16 cellular contexts compared by ENCODE assay signal in genomic region chr15:76753131-76753530, GRCh38.
DNase-seq lines count a peak whose midpoint lies in the region; ATAC-seq lines count a peak whose summit lies in the region.
"Had no signal": no experiment of that assay in that cellular context is flagged by ENCODE, and none has a peak within 500 bp of the region (broad histone marks: within the 10 kb centered on the region; RNA-seq: fewer than 3 reads in every experiment).

No MANE protein-coding gene starts in this region.

- DNase-seq in activated T-cell treated with anti-CD3 and anti-CD28 coated beads, Interleukin-2, amount 50 U/mL, for 24 hours = no peak
- DNase-seq in activated T-cell treated with anti-CD3 and anti-CD28 coated beads, Interleukin-2, amount 50 U/mL, for 48 hours = no peak
- peak; percentile 47 to 58 for DNase-seq in NCI-H526 (lab: John Stamatoyannopoulos, UW)
- DNase-seq in SK-MEL-5 (ENCODE audit: low read depth, low spot score) = peak; percentile 90
- DNase-seq in NCI-H345 (lab: John Stamatoyannopoulos, UW) = no peak
- DNase-seq in activated CD8-positive, alpha-beta memory T cell treated with anti-CD3 and anti-CD28 coated beads for 24 hours = no peak
- DNase-seq: Calu3; CD4-positive, alpha-beta memory T cell; DMS79 treated with DMSO at 0.1 percent for 48 hours; GF-D8; GOT3; H7 had no signal

- in situ Hi-C loops in SK-MEL-5 (cut with HindIII; ENCODE audit: low pct_unique_long_range_greater_than_20kb, low sequenced_read_pairs) = no loop called here

- H3K4me1 Mint-ChIP-seq in activated T-cell treated with anti-CD3 and anti-CD28 coated beads, Interleukin-2, amount 50 U/mL, for 24 hours (ENCODE audit: low read depth) = peaks cover 22% of the 10 kb centered on the region

- peak overlapping the region; percentile 55 for H3K27ac Mint-ChIP-seq in activated T-cell treated with anti-CD3 and anti-CD28 coated beads, Interleukin-2, amount 50 U/mL, for 24 hours
- H3K27ac Mint-ChIP-seq: CD14-positive monocyte; CD4-positive, alpha-beta memory T cell had no signal

- no peaks in the 10 kb centered on the region for H3K27me3 Mint-ChIP-seq in activated T-cell treated with anti-CD3 and anti-CD28 coated beads, Interleukin-2, amount 50 U/mL, for 24 hours
- H3K27me3 Mint-ChIP-seq: CD4-positive, alpha-beta memory T cell had no signal

- H3K4me3 Mint-ChIP-seq in activated T-cell treated with anti-CD3 and anti-CD28 coated beads, Interleukin-2, amount 50 U/mL, for 24 hours = no peak overlapping the region
- H3K4me3 Mint-ChIP-seq: CD14-positive monocyte; CD4-positive, alpha-beta memory T cell had no signal

- no peak for ATAC-seq in GM18519 (IDR thresholded peaks at IDR 0.05; ENCODE audit: low FRiP score, unreplicated experiment)
- ATAC-seq: HCT116, K562 had no signal

- peaks cover 55% of the 10 kb centered on the region for H3K36me3 Mint-ChIP-seq in activated T-cell treated with anti-CD3 and anti-CD28 coated beads, Interleukin-2, amount 50 U/mL, for 24 hours (ENCODE audit: low read depth)

- no peaks in the 10 kb centered on the region for H3K9me3 Mint-ChIP-seq in activated T-cell treated with anti-CD3 and anti-CD28 coated beads, Interleukin-2, amount 50 U/mL, for 24 hours

Comparison
In these comparisons a context has a peak if more than half of its experiments do, and no peak if none do; other contexts are left out.
1. DNase-seq: peak in NCI-H526 (2 of 2) and SK-MEL-5 (single experiment); none in activated T-cell treated with anti-CD3 and anti-CD28 coated beads, Interleukin-2, amount 50 U/mL, for 24 hours (single experiment), activated T-cell treated with anti-CD3 and anti-CD28 coated beads, Interleukin-2, amount 50 U/mL, for 48 hours (0 of 2), NCI-H345 (single experiment) and activated CD8-positive, alpha-beta memory T cell treated with anti-CD3 and anti-CD28 coated beads for 24 hours (single experiment).